2 cellular contexts compared by ENCODE assay signal in the genomic region with DNA sequence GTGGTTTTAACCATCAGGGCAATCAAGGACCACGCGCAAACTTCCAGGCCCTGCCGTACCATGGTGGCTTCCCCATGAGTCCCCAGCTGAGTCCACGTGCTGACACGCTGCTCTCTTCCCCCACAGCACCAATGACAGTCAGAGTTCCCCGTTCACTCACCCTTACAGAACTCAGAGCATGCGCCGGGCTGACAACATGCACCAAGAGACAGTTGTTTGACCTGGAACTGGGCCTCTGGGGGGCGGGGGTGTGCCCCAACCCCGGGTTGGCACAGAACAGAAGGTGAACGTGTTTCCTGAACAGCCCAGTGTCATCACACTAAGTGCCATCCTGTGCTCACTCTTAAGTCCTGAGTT.
TF ChIP-seq lines count a peak whose summit lies in the region.

No MANE protein-coding gene starts in this region.

TF ChIP-seq in liver, 16 proteins besides CTCF, POLR2A, EP300 and RAD21 (continued from another document):
- TF ChIP-seq, protein P1, sequence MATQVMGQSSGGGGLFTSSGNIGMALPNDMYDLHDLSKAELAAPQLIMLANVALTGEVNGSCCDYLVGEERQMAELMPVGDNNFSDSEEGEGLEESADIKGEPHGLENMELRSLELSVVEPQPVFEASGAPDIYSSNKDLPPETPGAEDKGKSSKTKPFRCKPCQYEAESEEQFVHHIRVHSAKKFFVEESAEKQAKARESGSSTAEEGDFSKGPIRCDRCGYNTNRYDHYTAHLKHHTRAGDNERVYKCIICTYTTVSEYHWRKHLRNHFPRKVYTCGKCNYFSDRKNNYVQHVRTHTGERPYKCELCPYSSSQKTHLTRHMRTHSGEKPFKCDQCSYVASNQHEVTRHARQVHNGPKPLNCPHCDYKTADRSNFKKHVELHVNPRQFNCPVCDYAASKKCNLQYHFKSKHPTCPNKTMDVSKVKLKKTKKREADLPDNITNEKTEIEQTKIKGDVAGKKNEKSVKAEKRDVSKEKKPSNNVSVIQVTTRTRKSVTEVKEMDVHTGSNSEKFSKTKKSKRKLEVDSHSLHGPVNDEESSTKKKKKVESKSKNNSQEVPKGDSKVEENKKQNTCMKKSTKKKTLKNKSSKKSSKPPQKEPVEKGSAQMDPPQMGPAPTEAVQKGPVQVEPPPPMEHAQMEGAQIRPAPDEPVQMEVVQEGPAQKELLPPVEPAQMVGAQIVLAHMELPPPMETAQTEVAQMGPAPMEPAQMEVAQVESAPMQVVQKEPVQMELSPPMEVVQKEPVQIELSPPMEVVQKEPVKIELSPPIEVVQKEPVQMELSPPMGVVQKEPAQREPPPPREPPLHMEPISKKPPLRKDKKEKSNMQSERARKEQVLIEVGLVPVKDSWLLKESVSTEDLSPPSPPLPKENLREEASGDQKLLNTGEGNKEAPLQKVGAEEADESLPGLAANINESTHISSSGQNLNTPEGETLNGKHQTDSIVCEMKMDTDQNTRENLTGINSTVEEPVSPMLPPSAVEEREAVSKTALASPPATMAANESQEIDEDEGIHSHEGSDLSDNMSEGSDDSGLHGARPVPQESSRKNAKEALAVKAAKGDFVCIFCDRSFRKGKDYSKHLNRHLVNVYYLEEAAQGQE (IDR thresholded peaks at IDR 0.05) = no peak
- TF ChIP-seq GABPA (IDR thresholded peaks at IDR 0.05 in 1 of 2, conservative IDR thresholded peaks at IDR 0.05 in 1 of 2) (no peak), YY1 (IDR thresholded peaks at IDR 0.05) (no peak), NR2F2 (IDR thresholded peaks at IDR 0.05) (no peak), EGR1 (IDR thresholded peaks at IDR 0.05; ENCODE audit: low read depth in 2 of 2) (no peak), RXRA (IDR thresholded peaks at IDR 0.05) (peak; percentile 50 to 75), HNF4A (conservative IDR thresholded peaks at IDR 0.05) (peak; percentile 22 to 39), TAF1 (conservative IDR thresholded peaks at IDR 0.05) (no peak), FOXA2 (IDR thresholded peaks at IDR 0.05) (no peak), ZBTB33 (IDR thresholded peaks at IDR 0.05) (peak; percentile 25), SP1 (IDR thresholded peaks at IDR 0.05) (peak; percentile 15), JUND (IDR thresholded peaks at IDR 0.05) (no peak), FOXA1 (IDR thresholded peaks at IDR 0.05) (no peak)

TF ChIP-seq in HepG2, 621 proteins besides CTCF, POLR2A, EP300 and RAD21 (continued from another document):
- TF ChIP-seq GMEB2 (CRISPR knock-in tag; IDR thresholded peaks at IDR 0.05; ENCODE audit: low read depth) = no peak
- TF ChIP-seq, protein P2, sequence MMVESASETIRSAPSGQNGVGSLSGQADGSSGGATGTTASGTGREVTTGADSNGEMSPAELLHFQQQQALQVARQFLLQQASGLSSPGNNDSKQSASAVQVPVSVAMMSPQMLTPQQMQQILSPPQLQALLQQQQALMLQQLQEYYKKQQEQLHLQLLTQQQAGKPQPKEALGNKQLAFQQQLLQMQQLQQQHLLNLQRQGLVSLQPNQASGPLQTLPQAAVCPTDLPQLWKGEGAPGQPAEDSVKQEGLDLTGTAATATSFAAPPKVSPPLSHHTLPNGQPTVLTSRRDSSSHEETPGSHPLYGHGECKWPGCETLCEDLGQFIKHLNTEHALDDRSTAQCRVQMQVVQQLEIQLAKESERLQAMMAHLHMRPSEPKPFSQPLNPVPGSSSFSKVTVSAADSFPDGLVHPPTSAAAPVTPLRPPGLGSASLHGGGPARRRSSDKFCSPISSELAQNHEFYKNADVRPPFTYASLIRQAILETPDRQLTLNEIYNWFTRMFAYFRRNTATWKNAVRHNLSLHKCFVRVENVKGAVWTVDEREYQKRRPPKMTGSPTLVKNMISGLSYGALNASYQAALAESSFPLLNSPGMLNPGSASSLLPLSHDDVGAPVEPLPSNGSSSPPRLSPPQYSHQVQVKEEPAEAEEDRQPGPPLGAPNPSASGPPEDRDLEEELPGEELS (CRISPR knock-in tag; IDR thresholded peaks at IDR 0.05) = no peak
- no peak for TF ChIP-seq ZFP41 (CRISPR knock-in tag; IDR thresholded peaks at IDR 0.05; ENCODE audit: borderline replicate concordance)
